In the genomic region with DNA sequence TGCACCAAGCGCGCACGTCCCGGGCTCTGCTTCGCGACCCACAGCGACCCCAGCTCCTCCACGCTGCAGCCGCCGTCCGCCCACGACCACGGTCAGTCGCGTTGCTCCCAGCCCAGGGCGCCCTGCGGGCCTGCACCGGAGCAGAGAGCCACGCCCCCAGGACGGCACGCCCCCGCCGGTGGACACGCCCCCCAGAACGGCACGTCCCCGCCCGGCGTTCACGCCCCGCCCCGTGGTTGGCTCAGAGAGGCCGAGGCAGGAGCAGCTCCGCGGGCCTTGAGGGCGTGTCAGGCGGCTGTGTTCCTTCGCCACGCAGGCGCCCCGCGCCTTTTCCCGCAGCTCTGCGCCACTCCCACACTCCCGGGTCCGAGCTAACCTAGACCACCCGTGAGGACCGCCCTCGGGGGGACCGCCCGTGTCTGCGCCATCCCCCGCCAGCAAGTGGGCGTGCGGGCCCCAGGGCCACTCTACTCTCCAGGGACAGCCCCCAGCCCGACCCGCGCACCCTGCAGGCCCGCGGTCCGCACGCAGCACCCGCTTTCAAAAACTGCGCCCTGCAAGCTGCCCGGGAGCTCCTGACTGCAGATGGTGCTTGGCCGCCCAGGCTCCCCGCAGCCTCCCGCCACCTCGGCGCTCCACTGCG, we compare ENCODE assay signal across 8 cellular contexts. TPM values are rescaled to one million over a fixed set of nuclear protein-coding genes. Genes with fewer than 3 reads are reported as not detected.
DNase-seq lines count a peak whose midpoint lies in the region; ATAC-seq and TF ChIP-seq lines count a peak whose summit lies in the region.

A gene with protein sequence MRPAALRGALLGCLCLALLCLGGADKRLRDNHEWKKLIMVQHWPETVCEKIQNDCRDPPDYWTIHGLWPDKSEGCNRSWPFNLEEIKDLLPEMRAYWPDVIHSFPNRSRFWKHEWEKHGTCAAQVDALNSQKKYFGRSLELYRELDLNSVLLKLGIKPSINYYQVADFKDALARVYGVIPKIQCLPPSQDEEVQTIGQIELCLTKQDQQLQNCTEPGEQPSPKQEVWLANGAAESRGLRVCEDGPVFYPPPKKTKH (minus strand): TSS at position 107 of the 643 bp plus-strand sequence. CDS start 368 bp downstream, outside the sequence.

- ATAC-seq in GM21737 (IDR thresholded peaks at IDR 0.05; ENCODE audit: unreplicated experiment) = peak; percentile 56
- peak; percentile 83 to 85 for ATAC-seq in naive thymus-derived CD8-positive, alpha-beta T cell
- ATAC-seq in stimulated activated naive B cell treated with anti-CD40 and anti-IgM and Interleukin-4, amounts not matched to agents 10 μg/mL and 1 μg/mL and 100 μg/mL, for 72 hours (replicated peaks) = peak; percentile 78 to 82

- peak within 1 kb of the TSS; percentile 47; the same call in 1 of the 2 replicates for H3K9ac ChIP-seq in KMS-11

- H3K4me1 ChIP-seq in KMS-11 (ENCODE audit: low read depth, poor library complexity, severe bottlenecking) = peaks cover 18% of the 10 kb centered on the region

- peak; percentile 63 for DNase-seq in DMS79 (lab: John Stamatoyannopoulos, UW)
- peak; percentile 95 for DNase-seq in RPMI8226
- DNase-seq in activated T-helper 1 cell treated with anti-CD3 and anti-CD28 coated beads, Interleukin-2, amount 50 U/mL, for 16 hours (ENCODE audit: low read depth in 1 of 2, low spot score in 1 of 2) = peak; percentile 98 to 99
- DNase-seq in fibroblast of gingiva (ENCODE audit: low read depth) = peak; percentile 87
- DNase-seq in naive thymus-derived CD8-positive, alpha-beta T cell = peak; percentile 94 to 100 (median 98)
- DNase-seq in stimulated activated naive B cell treated with anti-CD40 and anti-IgM and Interleukin-4, amounts not matched to agents 10 μg/mL and 1 μg/mL and 100 μg/mL, for 72 hours = peak; percentile 98

- peak within 1 kb of the TSS; percentile 92 for H3K4me2 ChIP-seq in KMS-11

- no peak within 1 kb of the TSS for H3K4me3 ChIP-seq in KMS-11 (IDR thresholded peaks at IDR 0.05; ENCODE audit: insufficient read depth, low read depth, low read length)

- no peaks in the 10 kb centered on the region for H3K36me3 ChIP-seq in KMS-11 (ENCODE audit: insufficient read depth)

- POLR2A ChIA-PET in naive thymus-derived CD8-positive, alpha-beta T cell (lab: Charles Lee) = interaction anchor here (0.9 to 5.5 kb wide), 19 partner anchors 8 to 545 kb away, joined by 3 to 66 read pairs (median 3); a partner anchor contains a TSS

- H4K20me1 ChIP-seq in KMS-11 (ENCODE audit: insufficient read depth) = no peaks in the 10 kb centered on the region

- TF ChIP-seq CTCF in KMS-11 (conservative IDR thresholded peaks at IDR 0.05; ENCODE audit: low read depth, low read length) = no peak

- peaks cover 44 to 76% (median 73%) of the 10 kb centered on the region in 4 donors for H3K4me1 Mint-ChIP-seq in naive thymus-derived CD8-positive, alpha-beta T cell
- peaks cover 60 to 86% of the 10 kb centered on the region in 2 donors for H3K4me1 Mint-ChIP-seq in stimulated activated naive B cell treated with anti-CD40 and anti-IgM and Interleukin-4, amounts not matched to agents 10 μg/mL and 1 μg/mL and 100 μg/mL, for 72 hours

- H3K27ac ChIP-seq in KMS-11 = no peak within 1 kb of the TSS

- peak within 1 kb of the TSS; percentile 93 for H2AFZ ChIP-seq in KMS-11 (ENCODE audit: low read depth)

- H3K9me3 Mint-ChIP-seq in naive thymus-derived CD8-positive, alpha-beta T cell = no peaks in the 10 kb centered on the region
- H3K9me3 Mint-ChIP-seq in stimulated activated naive B cell treated with anti-CD40 and anti-IgM and Interleukin-4, amounts not matched to agents 10 μg/mL and 1 μg/mL and 100 μg/mL, for 72 hours = no peaks in the 10 kb centered on the region

- H3K27me3 ChIP-seq in KMS-11 (ENCODE audit: insufficient read depth, low read depth) = no peaks in the 10 kb centered on the region

- H3K27me3 Mint-ChIP-seq in naive thymus-derived CD8-positive, alpha-beta T cell = no peaks in the 10 kb centered on the region
- no peaks in the 10 kb centered on the region for H3K27me3 Mint-ChIP-seq in stimulated activated naive B cell treated with anti-CD40 and anti-IgM and Interleukin-4, amounts not matched to agents 10 μg/mL and 1 μg/mL and 100 μg/mL, for 72 hours

- peaks cover 0 to 13% (median 5%) of the 10 kb centered on the region in 3 donors for H3K36me3 Mint-ChIP-seq in naive thymus-derived CD8-positive, alpha-beta T cell
- peaks cover 5 to 10% of the 10 kb centered on the region in 2 donors for H3K36me3 Mint-ChIP-seq in stimulated activated naive B cell treated with anti-CD40 and anti-IgM and Interleukin-4, amounts not matched to agents 10 μg/mL and 1 μg/mL and 100 μg/mL, for 72 hours

- peak within 1 kb of the TSS; percentile 94 to 99 (median 98) for H3K27ac Mint-ChIP-seq in naive thymus-derived CD8-positive, alpha-beta T cell
- peak within 1 kb of the TSS; percentile 97 for H3K27ac Mint-ChIP-seq in stimulated activated naive B cell treated with anti-CD40 and anti-IgM and Interleukin-4, amounts not matched to agents 10 μg/mL and 1 μg/mL and 100 μg/mL, for 72 hours

- no peaks in the 10 kb centered on the region for H3K79me2 ChIP-seq in KMS-11 (ENCODE audit: insufficient read depth, low read depth)

- peak within 1 kb of the TSS; percentile 84 to 98 (median 95) for H3K4me3 Mint-ChIP-seq in naive thymus-derived CD8-positive, alpha-beta T cell
- H3K4me3 Mint-ChIP-seq in stimulated activated naive B cell treated with anti-CD40 and anti-IgM and Interleukin-4, amounts not matched to agents 10 μg/mL and 1 μg/mL and 100 μg/mL, for 72 hours = peak within 1 kb of the TSS; percentile 84 to 95

RNA-seq across cellular contexts. Expression of the gene that starts here (rescaled TPM):
- total RNA-seq in naive thymus-derived CD8-positive, alpha-beta T cell = 10 to 100 TPM; 72.7 to 75.2 TPM
- polyA plus RNA-seq in naive thymus-derived CD8-positive, alpha-beta T cell = 100 to 1,000 TPM; 141 to 283 (median 248) TPM
